ENCODE assay signal across 21 cellular contexts in genomic region chr2:95291222-95291621, GRCh38. TPM values are rescaled to one million over a fixed set of nuclear protein-coding genes. Genes with fewer than 3 reads are reported as not detected.
"Had no signal": no experiment of that assay in that cellular context is flagged by ENCODE, and none has a peak within 500 bp of the region (broad histone marks: within the 10 kb centered on the region; RNA-seq: fewer than 3 reads in every experiment).

No MANE protein-coding gene starts in this region.

- H3K36me3 ChIP-seq: gastrocnemius medialis, heart right ventricle, left lung, lower lobe of right lung had no signal

- H3K27ac ChIP-seq: coronary artery, esophagus squamous epithelium, gastrocnemius medialis, heart right ventricle, left lung, lower lobe of right lung had no signal

- H3K4me3 ChIP-seq: coronary artery, dorsolateral prefrontal cortex, esophagus squamous epithelium, gastrocnemius medialis, heart right ventricle, left lung, lower lobe of right lung, mucosa of descending colon had no signal

- DNase-seq: dermis blood vessel endothelial cell; dorsolateral prefrontal cortex; effector CD4-positive, alpha-beta T cell; effector memory CD4-positive, alpha-beta T cell; esophagus squamous epithelium; foreskin fibroblast; foreskin melanocyte; gastrocnemius medialis; glutamatergic neuron; head of caudate nucleus; heart right ventricle; hippocampal formation; left cardiac atrium; left lung; left ventricle myocardium superior; lower lobe of right lung; mesenchymal stem cell; mucosa of descending colon; naive B cell had no signal

- H3K4me1 ChIP-seq: gastrocnemius medialis, heart right ventricle, left lung, lower lobe of right lung had no signal

- H3K27me3 ChIP-seq: dorsolateral prefrontal cortex, gastrocnemius medialis had no signal

RNA-seq across cellular contexts. Expression of gene KCNIP3, which starts 5.9 kb away (rescaled TPM):
- total RNA-seq: lung microvascular endothelial cell had no signal
